8 cellular contexts compared by ENCODE assay signal in genomic region chr12:55729592-55730446, GRCh38. TPM values are rescaled to one million over a fixed set of nuclear protein-coding genes. Genes with fewer than 3 reads are reported as not detected.
A peak's percentile ranks its signal among the peaks of the same experiment; 100 is the strongest.
DNase-seq lines count a peak whose midpoint lies in the region; ATAC-seq and TF ChIP-seq lines count a peak whose summit lies in the region.

No MANE protein-coding gene starts in this region.

- no peaks in the 10 kb centered on the region for H3K9me3 Mint-ChIP-seq in MCF 10A (ENCODE audit: unreplicated experiment)

- peaks cover 37% of the 10 kb centered on the region for H3K36me3 Mint-ChIP-seq in MCF 10A (ENCODE audit: insufficient read depth, unreplicated experiment)

- peaks cover 17% of the 10 kb centered on the region for H3K36me3 ChIP-seq in iPS-18a (ENCODE audit: control insufficient read depth, low read depth, low read length)

- peak overlapping the region; percentile 83 for H3K4me3 ChIP-seq in iPS-18a (ENCODE audit: low read length)

- no peaks in the 10 kb centered on the region for H3K27me3 Mint-ChIP-seq in MCF 10A (ENCODE audit: insufficient read depth, unreplicated experiment)

- peaks cover 20% of the 10 kb centered on the region for H3K4me1 ChIP-seq in iPS-18a (ENCODE audit: control insufficient read depth, low read depth, low read length)

- POLR2A ChIA-PET in MCF 10A (lab: Yijun Ruan, JAX): interaction anchor here (0.6 to 3.1 kb wide), 25 partner anchors 9 to 1405 kb away, joined by 3 to 41 read pairs (median 4); partner anchors contain the start of genes BLOC1S1, COPZ1, DNAJC14 and ORMDL2

- H3K27me3 ChIP-seq in iPS-18a (ENCODE audit: control insufficient read depth, insufficient read depth, low read length): no peaks in the 10 kb centered on the region

- CTCF ChIA-PET in MCF 10A (lab: Yijun Ruan, JAX): interaction anchor here (0.5 to 2.8 kb wide), 8 partner anchors 9 to 266 kb away, joined by 3 to 40 read pairs (median 3); partner anchors contain the start of gene RDH5

- peak; percentile 62 for ATAC-seq in GM18502 (IDR thresholded peaks at IDR 0.05; ENCODE audit: poor library complexity, unreplicated experiment)
- peak; percentile 51 for ATAC-seq in HG02884 (IDR thresholded peaks at IDR 0.05; ENCODE audit: unreplicated experiment)
- ATAC-seq in sciatic nerve: peak; percentile 90

- no peak for TF ChIP-seq CTCF in MCF 10A (IDR thresholded peaks at IDR 0.05; ENCODE audit: unreplicated experiment)

- BruUV-seq in MCF 10A (replicated peaks; lab: Mats Ljungman, UMichigan): no TSS peak

- peak overlapping the region; percentile 72 for H3K27ac ChIP-seq in iPS-18a (ENCODE audit: low read length)

- H3K27ac Mint-ChIP-seq in MCF 10A (ENCODE audit: low read depth, unreplicated experiment): peak overlapping the region; percentile 82

- peaks cover 22% of the 10 kb centered on the region for H3K4me1 Mint-ChIP-seq in MCF 10A (ENCODE audit: insufficient read depth, unreplicated experiment)

- peak; percentile 93 for DNase-seq in A172 (ENCODE audit: low spot score)
- DNase-seq in NCI-H1694 treated with DMSO at 0.1 percent for 48 hours (lab: John Stamatoyannopoulos, UW): peak; percentile 83
- peak; percentile 35 for DNase-seq in T-helper 9 cell
- DNase-seq in MCF 10A (ENCODE audit: unreplicated experiment): peak; percentile 93
- DNase-seq in sciatic nerve (ENCODE audit: low spot score): peak; percentile 96

- intact Hi-C loops in MCF 10A (cut with micrococcal nuclease): loop anchor here (2.0 to 10.0 kb wide), 3 partner anchors 49 to 495 kb away; partner anchors contain the start of genes NABP2 and RNF41
- intact Hi-C loops in sciatic nerve (cut with DNase I): loop anchor here (10.0 kb wide), 1 partner anchor 55 kb away; no protein-coding TSS in a partner anchor

- no peaks in the 10 kb centered on the region for H3K9me3 ChIP-seq in iPS-18a (ENCODE audit: control insufficient read depth, low read depth, low read length)

- peak overlapping the region; percentile 76 for H3K4me3 Mint-ChIP-seq in MCF 10A (ENCODE audit: unreplicated experiment)

- peak overlapping the region; percentile 87 for H3K9ac ChIP-seq in iPS-18a (ENCODE audit: low read length)

RNA-seq across cellular contexts. Expression of gene CD63, which starts 1.0 kb away (rescaled TPM):
- total RNA-seq in A172 (2014; rRNA removed; shearing (Covaris generic)): 1,213 and 1,362 TPM in 2 replicates
- 552 and 724 TPM in 2 replicates for total RNA-seq in MCF 10A (2022)
- total RNA-seq in sciatic nerve: 870 TPM

RNA-seq across cellular contexts. Expression of gene RDH5, which starts 9.6 kb away (rescaled TPM):
- 2.7 and 7.5 TPM in 2 replicates for total RNA-seq in A172 (2014; rRNA removed; shearing (Covaris generic))
- total RNA-seq in MCF 10A (2022): 2.5 and 3.9 TPM in 2 replicates
- 23.3 TPM for total RNA-seq in sciatic nerve

RNA-seq across cellular contexts. Expression of gene GDF11, which starts 13.1 kb away (rescaled TPM):
- total RNA-seq in A172 (2014; rRNA removed; shearing (Covaris generic)): 2.6 and 7.0 TPM in 2 replicates
- 1.9 TPM in 2 replicates for total RNA-seq in MCF 10A (2022)
- 10.0 TPM for total RNA-seq in sciatic nerve

RNA-seq across cellular contexts. Expression of gene BLOC1S1, which starts 14.0 kb away (rescaled TPM):
- 96.1 and 135 TPM in 2 replicates for total RNA-seq in A172 (2014; rRNA removed; shearing (Covaris generic))
- 75.8 and 84.3 TPM in 2 replicates for total RNA-seq in MCF 10A (2022)
- total RNA-seq in sciatic nerve: 171 TPM

RNA-seq across cellular contexts. Expression of gene ITGA7, which starts 22.1 kb away (rescaled TPM):
- total RNA-seq in A172 (2014; rRNA removed; shearing (Covaris generic)): 7.8 and 10.7 TPM in 2 replicates
- total RNA-seq in MCF 10A (2022) (2.1 and 3.0 TPM in 2 replicates), sciatic nerve (307 TPM)

Comparison
In these comparisons a context has a peak if more than half of its experiments do, and no peak if none do; other contexts are left out.
1. Peak in every context shown above with its lines: DNase-seq, ATAC-seq, H3K4me3 ChIP-seq and H3K27ac ChIP-seq.
2. DNase-seq: peak in every context shown above with its lines; median percentile 96 in sciatic nerve; 93 in A172; 93 in MCF 10A; 83 in NCI-H1694 treated with DMSO at 0.1 percent for 48 hours; 35 in T-helper 9 cell.